Comparison of ENCODE assay signal across 15 cellular contexts in genomic region chr12:71475280-71475679, GRCh38. TPM values are rescaled to one million over a fixed set of nuclear protein-coding genes. Genes with fewer than 3 reads are reported as not detected.
DNase-seq lines count a peak whose midpoint lies in the region; ATAC-seq and TF ChIP-seq lines count a peak whose summit lies in the region.
"Had no signal": no experiment of that assay in that cellular context is flagged by ENCODE, and none has a peak within 500 bp of the region (broad histone marks: within the 10 kb centered on the region; RNA-seq: fewer than 3 reads in every experiment).

No MANE protein-coding gene starts in this region.

- H3K4me3 ChIP-seq in ascending aorta (no peak overlapping the region), right cardiac atrium (ENCODE audit: low read length) (no peak overlapping the region), suprapubic skin (no peak overlapping the region)
- H3K4me3 ChIP-seq: A549 had no signal

- TF ChIP-seq CTCF in ascending aorta (IDR thresholded peaks at IDR 0.05) (no peak), suprapubic skin (IDR thresholded peaks at IDR 0.05) (no peak)

- intact Hi-C loops in ascending aorta (cut with DNase I) (loop anchor here (5.0 kb wide), 1 partner anchor 33 kb away; no protein-coding TSS in a partner anchor), right cardiac atrium (cut with DNase I) (no loop called here)

- H3K9me3 ChIP-seq in ascending aorta (no peaks in the 10 kb centered on the region), right cardiac atrium (ENCODE audit: control insufficient read depth, low read length) (no peaks in the 10 kb centered on the region), suprapubic skin (no peaks in the 10 kb centered on the region)
- H3K9me3 ChIP-seq: A549 had no signal

- H3K36me3 ChIP-seq in ascending aorta: no peaks in the 10 kb centered on the region
- H3K36me3 ChIP-seq in suprapubic skin: no peaks in the 10 kb centered on the region

- ATAC-seq in right cardiac atrium (peak; percentile 90 to 94), HG02870 (IDR thresholded peaks at IDR 0.05; ENCODE audit: unreplicated experiment) (no peak)
- ATAC-seq: T-cell had no signal

- H3K27ac ChIP-seq in ascending aorta (peak overlapping the region; percentile 67 to 77), right cardiac atrium (ENCODE audit: low read length) (no peak overlapping the region), suprapubic skin (peak overlapping the region; percentile 78)
- H3K27ac ChIP-seq: A549 had no signal

- DNase-seq in NCI-H510A treated with DMSO at 0.1 percent for 48 hours (lab: John Stamatoyannopoulos, UW): peak; percentile 7
- no peak for DNase-seq in NCI-H510A (lab: John Stamatoyannopoulos, UW)
- peak; percentile 9 to 75 for DNase-seq in ascending aorta (ENCODE audit: low spot score in 2 of 2)
- peak; percentile 28 to 68 (median 44) for DNase-seq in right cardiac atrium
- peak in 1 of 2 donors; percentile 59 for DNase-seq in suprapubic skin (ENCODE audit: low spot score in 2 of 2)
- no peak for DNase-seq in NCI-H1092 treated with DMSO at 0.1 percent for 48 hours (lab: John Stamatoyannopoulos, UW)
- DNase-seq in NCI-H748 treated with DMSO at 0.1 percent for 48 hours (lab: John Stamatoyannopoulos, UW): no peak
- DNase-seq: activated CD4-positive, alpha-beta T cell treated with anti-CD3 and anti-CD28 coated beads, Interleukin-2, amount 10 ng/mL, durations not matched to agents 24 days and 14 days; Calu3; NCI-H1930; OCI-M1; T-cell had no signal

- H3K27me3 ChIP-seq in ascending aorta: no peaks in the 10 kb centered on the region
- no peaks in the 10 kb centered on the region for H3K27me3 ChIP-seq in right cardiac atrium (ENCODE audit: control insufficient read depth, insufficient read depth)
- H3K27me3 ChIP-seq in suprapubic skin: no peaks in the 10 kb centered on the region

- no peak for TF ChIP-seq POLR2A in suprapubic skin (IDR thresholded peaks at IDR 0.05)

- 47% methylated on average over 5 of the region's 5 CpGs for WGBS in right cardiac atrium
- WGBS in suprapubic skin: 48% methylated on average over 5 of the region's 5 CpGs

- peaks cover 0 to 18% of the 10 kb centered on the region in 2 donors for H3K4me1 ChIP-seq in ascending aorta
- no peaks in the 10 kb centered on the region for H3K4me1 ChIP-seq in right cardiac atrium (ENCODE audit: control insufficient read depth, insufficient read depth, low read length)
- peaks cover 6% of the 10 kb centered on the region for H3K4me1 ChIP-seq in suprapubic skin
- H3K4me1 ChIP-seq: A549 had no signal

- TF ChIP-seq EP300 in suprapubic skin (IDR thresholded peaks at IDR 0.05): no peak

RNA-seq across cellular contexts. Expression of gene LGR5, which starts 35.7 kb away (rescaled TPM):
- total RNA-seq in ascending aorta: 1.5 TPM
- total RNA-seq in right cardiac atrium: under 1 TPM in 2 of 4 donors, not detected in 2; 0.14 to 0.68 TPM
- 0.29 TPM for polyA plus RNA-seq in right cardiac atrium
- 1 to 10 TPM in 3 of 4 donors, under 1 TPM in 1; 0.97 to 5.5 (median 2.9) TPM for total RNA-seq in suprapubic skin
- total RNA-seq: activated CD4-positive, alpha-beta T cell treated with anti-CD3 and anti-CD28 coated beads, Interleukin-2, amount 10 ng/mL, durations not matched to agents 24 days and 14 days; activated T-helper 1 cell treated with anti-CD3 and anti-CD28 coated beads, Interleukin-12 subunit alpha, Interleukin-12 subunit beta, Interleukin-2, Interleukin-4 antibody, amounts not matched to agents 30 ng/mL and 10 ng/mL and 1 ng/mL, durations not matched to agents 14 hours and 24 hours and 36 hours had no signal
- polyA plus RNA-seq: A549 had no signal

Comparison
In these comparisons a context has a peak if more than half of its experiments do, and no peak if none do; other contexts are left out.
1. DNase-seq: peak in NCI-H510A treated with DMSO at 0.1 percent for 48 hours (single experiment), ascending aorta (2 of 2) and right cardiac atrium (3 of 3); none in NCI-H510A (single experiment), NCI-H1092 treated with DMSO at 0.1 percent for 48 hours (single experiment) and NCI-H748 treated with DMSO at 0.1 percent for 48 hours (single experiment).